ENCODE assay signal across 8 cellular contexts in the genomic region with DNA sequence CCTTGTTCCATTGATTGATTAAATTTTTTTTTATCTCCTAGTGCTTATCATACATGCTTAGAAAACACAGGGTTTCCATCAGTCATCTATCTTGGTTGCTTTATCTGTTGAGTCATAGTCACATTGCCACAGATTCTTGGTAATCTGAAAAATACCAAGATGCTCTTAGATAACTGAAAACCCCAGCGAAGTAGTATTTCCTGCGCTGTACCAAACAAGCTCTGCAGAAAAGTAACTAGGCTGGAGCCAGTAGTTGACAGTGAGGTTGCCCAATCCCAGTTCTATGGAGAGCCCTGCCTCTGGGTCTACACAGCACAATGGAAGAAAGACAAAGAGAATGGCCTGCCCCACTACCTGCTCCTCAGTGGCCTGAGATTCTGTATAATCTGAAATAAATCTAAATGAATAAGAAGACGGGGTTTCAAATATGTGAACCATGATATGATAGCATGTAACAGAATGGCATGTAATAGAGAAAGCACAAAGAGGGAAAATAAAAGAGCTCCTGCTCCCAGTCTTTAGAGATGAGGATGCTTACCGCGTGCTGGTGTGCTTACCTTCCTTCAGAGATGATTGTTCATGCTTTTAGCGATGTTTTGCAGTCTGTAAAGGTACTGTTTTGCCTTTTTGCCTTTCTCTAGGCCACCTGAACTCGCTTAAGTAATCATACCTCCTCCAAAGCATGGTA. TPM values are rescaled to one million over a fixed set of nuclear protein-coding genes. Genes with fewer than 3 reads are reported as not detected.
DNase-seq lines count a peak whose midpoint lies in the region; ATAC-seq, FAIRE-seq and TF ChIP-seq lines count a peak whose summit lies in the region.

No MANE protein-coding gene starts in this region.

- H3K27ac ChIP-seq in heart left ventricle (peak overlapping the region in 5 of 12 donors; percentile 14 to 67 (median 51)), K562 (ENCODE audit: extremely low read depth, low read depth, low read length) (peak overlapping the region; percentile 63), HepG2 (ENCODE audit: extremely low read length, insufficient read depth, low read length) (peak overlapping the region; percentile 33), transverse colon (peak overlapping the region; percentile 39 to 46 (median 44))

- no TSS peak for BruUV-seq in K562 (replicated peaks; lab: Mats Ljungman, UMichigan)
- no TSS peak for BruUV-seq in HepG2 (replicated peaks; lab: Mats Ljungman, UMichigan)

- H3K4me2 ChIP-seq in K562 (ENCODE audit: insufficient read depth, low read length) (peak overlapping the region; percentile 77), HepG2 (ENCODE audit: low read depth, low read length) (peak overlapping the region; percentile 97)

- H4K20me1 ChIP-seq in K562 (replicated peaks; ENCODE audit: control insufficient read depth, insufficient read depth, low read length) (no peaks in the 10 kb centered on the region), HepG2 (ENCODE audit: insufficient read depth, low read length) (no peaks in the 10 kb centered on the region)

- H3K79me2 ChIP-seq in K562 (ENCODE audit: control insufficient read depth, insufficient read depth, low read length) (no peaks in the 10 kb centered on the region), HepG2 (ENCODE audit: insufficient read depth, low read length) (no peaks in the 10 kb centered on the region)

- TF ChIP-seq EP300 in K562 (IDR thresholded peaks at IDR 0.05; ENCODE audit: low read length): peak; percentile 94
- no peak; a peak in 1 of 4 replicates for TF ChIP-seq EP300 in HepG2 (IDR thresholded peaks at IDR 0.05; ENCODE audit: low read depth in 2 of 2, low read length in 2 of 2)
- no peak for TF ChIP-seq EP300 in HepG2 (CRISPR knock-in tag; IDR thresholded peaks at IDR 0.05; ENCODE audit: borderline replicate concordance)
- TF ChIP-seq EP300 in transverse colon (IDR thresholded peaks at IDR 0.05; ENCODE audit: low read depth): no peak

- FAIRE-seq in K562 (lab: Jason Lieb, UNC) (peak; percentile 66), HepG2 (lab: Jason Lieb, UNC) (no peak)

- TF ChIP-seq CTCF in heart left ventricle (IDR thresholded peaks at IDR 0.05) (no peak), K562 (IDR thresholded peaks at IDR 0.05 in 2 of 3, conservative IDR thresholded peaks at IDR 0.05 in 1 of 3; ENCODE audit: insufficient read depth in 2 of 3, low read depth in 1 of 3, low read length in 3 of 3) (no peak), HepG2 (CRISPR knock-in tag; IDR thresholded peaks at IDR 0.05) (no peak), transverse colon (IDR thresholded peaks at IDR 0.05) (no peak)

- ATAC-seq in heart left ventricle: peak in 2 of 4 donors; percentile 10 to 25
- ATAC-seq in K562: peak; percentile 69
- ATAC-seq in HepG2: peak; percentile 72
- no peak for ATAC-seq in HG02884 (IDR thresholded peaks at IDR 0.05; ENCODE audit: unreplicated experiment)

- TF ChIP-seq RAD21 in K562 (CRISPR knock-in tag; conservative IDR thresholded peaks at IDR 0.05 in 1 of 2, IDR thresholded peaks at IDR 0.05 in 1 of 2) (no peak), HepG2 (CRISPR knock-in tag; IDR thresholded peaks at IDR 0.05) (no peak)

- no peaks in the 10 kb centered on the region for H3K27me3 ChIP-seq in heart left ventricle
- no peaks in the 10 kb centered on the region for H3K27me3 ChIP-seq in K562 (ENCODE audit: control insufficient read depth in 2 of 2, insufficient read depth in 2 of 2, low read length in 2 of 2)
- no peaks in the 10 kb centered on the region for H3K27me3 ChIP-seq in HepG2 (ENCODE audit: control insufficient read depth in 1 of 2, insufficient read depth in 2 of 2, low read length in 2 of 2)
- no peaks in the 10 kb centered on the region for H3K27me3 ChIP-seq in transverse colon

- H3K4me3 ChIP-seq in heart left ventricle (peak overlapping the region in 7 of 12 donors; percentile 39 to 59 (median 50)), K562 (no peak overlapping the region), HepG2 (replicated peaks in 1 of 3; ENCODE audit: insufficient read depth in 1 of 3, low read depth in 2 of 3, low read length in 3 of 3) (peak overlapping the region in 2 of 3 experiments; percentile 17 to 63; a peak in 2 of 6 replicates), transverse colon (peak overlapping the region in 1 of 4 donors; percentile 15)

- H2AFZ ChIP-seq in K562 (ENCODE audit: low read depth, low read length) (peak overlapping the region; percentile 98), HepG2 (ENCODE audit: low read length) (peak overlapping the region; percentile 92)

- WGBS in heart left ventricle, 4 donors: 86 to 89% (median 86%) methylated on average over 7 of the region's 7 CpGs
- WGBS in K562 (ENCODE audit: insufficient coverage, low coverage, missing lambda C conversion rate): 15% methylated on average over 7 of the region's 7 CpGs
- 41% methylated on average over 7 of the region's 7 CpGs for WGBS in HepG2 (ENCODE audit: low lambda C conversion rate)
- 75 to 79% methylated on average over 7 of the region's 7 CpGs for WGBS in transverse colon (ENCODE audit: low coverage in 1 of 2), 2 donors

- DNase-seq in heart left ventricle (no peak), cardiac septum (ENCODE audit: low spot score) (no peak), K562 (ENCODE audit: extremely low read depth in 1 of 4, low spot score in 3 of 4) (peak; percentile 15 to 64 (median 28)), HepG2 (ENCODE audit: low spot score) (peak; percentile 25), transverse colon (no peak), putamen (ENCODE audit: low spot score) (no peak)
- DNase-seq in central memory CD4-positive, alpha-beta T cell: no peak

- POLR2A ChIA-PET in K562 (lab: Yijun Ruan, JAX): interaction anchor here (0.9 kb wide), 1 partner anchor 9 kb away, joined by 3 read pairs; no protein-coding TSS in a partner anchor
- POLR2A ChIA-PET in HepG2 (lab: Yijun Ruan, JAX): no interaction called here

- H3K9ac ChIP-seq in K562 (ENCODE audit: insufficient read depth in 1 of 2, low read depth in 2 of 2, low read length in 2 of 2) (peak overlapping the region in 1 of 2 experiments; percentile 47; a peak in 3 of 4 replicates), HepG2 (ENCODE audit: insufficient read depth, low read depth, low read length) (no peak overlapping the region)

- H3K9me3 ChIP-seq in heart left ventricle (no peaks in the 10 kb centered on the region), K562 (replicated peaks; ENCODE audit: control insufficient read depth, insufficient read depth, low read depth, low read length) (no peaks in the 10 kb centered on the region), HepG2 (ENCODE audit: low read length) (no peaks in the 10 kb centered on the region), transverse colon (no peaks in the 10 kb centered on the region)

- CTCF ChIA-PET in K562 (lab: Yijun Ruan, JAX; ENCODE audit: low intra/inter-chr PET ratio): no interaction called here
- CTCF ChIA-PET in HepG2 (lab: Yijun Ruan, JAX; ENCODE audit: low intra/inter-chr PET ratio, low total read pairs): no interaction called here

- in situ Hi-C loops in K562 (cut with MboI) (no loop called here), HepG2 (cut with HindIII; ENCODE audit: extremely low pct_ligation_motif_present, low pct_unique_long_range_greater_than_20kb) (no loop called here), transverse colon (cut with MboI; ENCODE audit: low pct_ligation_motif_present in 1 of 4, low pct_unique_long_range_greater_than_20kb in 1 of 4, low sequenced_read_pairs in 3 of 4) (no loop called here)

- H3K9me1 ChIP-seq in K562 (ENCODE audit: control insufficient read depth, insufficient read depth, low read length): no peaks in the 10 kb centered on the region

- H3K4me1 ChIP-seq in heart left ventricle (peaks cover 0 to 16% (median 5%) of the 10 kb centered on the region in 12 donors), K562 (replicated peaks in 1 of 2; ENCODE audit: control insufficient read depth in 2 of 2, insufficient read depth in 2 of 2, low read length in 2 of 2) (peaks cover 25 to 40% of the 10 kb centered on the region in 2 experiments), HepG2 (ENCODE audit: insufficient read depth, low read length) (peaks cover 31% of the 10 kb centered on the region), transverse colon (peaks cover 0 to 7% (median 0%) of the 10 kb centered on the region in 4 donors)

- TF ChIP-seq POLR2A in heart left ventricle (IDR thresholded peaks at IDR 0.05) (no peak), K562 (conservative IDR thresholded peaks at IDR 0.05) (no peak), HepG2 (IDR thresholded peaks at IDR 0.05; ENCODE audit: insufficient read depth in 1 of 2, low read depth in 2 of 2, low read length in 2 of 2) (no peak), transverse colon (IDR thresholded peaks at IDR 0.05) (no peak)

- no peaks in the 10 kb centered on the region for H3K36me3 ChIP-seq in heart left ventricle
- H3K36me3 ChIP-seq in K562 (ENCODE audit: control insufficient read depth, insufficient read depth, low read length): no peaks in the 10 kb centered on the region
- no peaks in the 10 kb centered on the region for H3K36me3 ChIP-seq in HepG2 (replicated peaks in 1 of 2; ENCODE audit: control insufficient read depth in 1 of 2, insufficient read depth in 2 of 2, low read length in 2 of 2)
- no peaks in the 10 kb centered on the region for H3K36me3 ChIP-seq in transverse colon

- intact Hi-C loops in heart left ventricle (cut with DNase I): loop anchor here in 1 of 10 donors (10.0 kb wide), 1 partner anchor 127 kb away; no protein-coding TSS in a partner anchor
- intact Hi-C loops in cardiac septum (cut with DNase I): loop anchor here (5.0 kb wide), 1 partner anchor 120 kb away; no protein-coding TSS in a partner anchor
- intact Hi-C loops in K562 (cut with micrococcal nuclease): loop anchor here (1.0 kb wide), 1 partner anchor 60 kb away; no protein-coding TSS in a partner anchor
- intact Hi-C loops in HepG2 (cut with micrococcal nuclease; ENCODE audit: unreplicated experiment): loop anchor here (2.0 to 10.0 kb wide), 2 partner anchors 55 to 127 kb away; a partner anchor contains a TSS
- intact Hi-C loops in transverse colon (cut with DNase I; ENCODE audit: low total_unique reads): no loop called here

RNA-seq across cellular contexts. Expression of a gene that starts 55.3 kb away (rescaled TPM):
- total RNA-seq in heart left ventricle: 10 to 100 TPM; 35.3 to 75.9 (median 56.9) TPM
- polyA plus RNA-seq in heart left ventricle: 10 to 100 TPM; 10.6 to 21.6 TPM
- 52.3 TPM for total RNA-seq in cardiac septum
- 50.9 and 149 TPM in 2 replicates for total RNA-seq in K562 (2011; cell fraction: chromatin; rRNA removed; ENCODE audit: low replicate concordance)
- 21.8 and 31.8 TPM in 2 replicates for total RNA-seq in K562 (2011; cell fraction: nucleolus; rRNA removed)
- total RNA-seq in K562 (2011; cell fraction: nucleoplasm; rRNA removed): 43.3 and 46.7 TPM in 2 replicates
- total RNA-seq in K562 (2014; rRNA removed): 21.2 and 21.4 TPM in 2 replicates
- total RNA-seq in K562 (2014; rRNA removed; fragmentation: Illumina TruSeq; extraction: Trizol): 24.1 and 27.3 TPM in 2 replicates
- total RNA-seq in K562 (2015; rRNA removed; fragmentation: Illumina TruSeq; extraction: Trizol): 29.9 and 32.6 TPM in 2 replicates
- total RNA-seq in K562 (2021): 17.1 and 23.1 TPM in 2 replicates
- polyA plus RNA-seq in K562 (2011; rRNA removed): 28.4 and 31.1 TPM in 2 replicates
- 15.8 and 20.2 TPM in 2 replicates for polyA plus RNA-seq in K562 (2011; cell fraction: cytosol; rRNA removed)
- polyA plus RNA-seq in K562 (2011; cell fraction: nucleus; rRNA removed): 45.9 and 58.3 TPM in 2 replicates
- 16.1 and 24.1 TPM in 2 replicates for polyA plus RNA-seq in K562 (2012)
- 22.1 and 26.8 TPM in 2 replicates for polyA plus RNA-seq in K562 (2014; fragmentation: Illumina TruSeq; extraction: Trizol)
- polyA plus RNA-seq in K562 (2014; fragmentation: Nextera tagmentation; extraction: Ambion mirVana): 1 to 10 TPM; 3.1 to 3.4 TPM
- polyA plus RNA-seq in K562 (2014; rRNA removed): 13.1 and 15.0 TPM in 2 replicates
- polyA minus RNA-seq in K562 (2011; rRNA and poly(A)+ RNA removed): 127 and 148 TPM in 2 replicates
- 23.8 and 34.2 TPM in 2 replicates for polyA minus RNA-seq in K562 (2011; cell fraction: cytosol; rRNA and poly(A)+ RNA removed)
- polyA minus RNA-seq in K562 (2011; cell fraction: nucleus; rRNA and poly(A)+ RNA removed): 42.3 and 86.1 TPM in 2 replicates
- total RNA-seq in HepG2 (2016; rRNA removed; fragmentation: Illumina TruSeq; extraction: Trizol): 23.0 and 24.3 TPM in 2 replicates
- total RNA-seq in HepG2 (2016; cell fraction: cytosol; rRNA removed; fragmentation: Illumina TruSeq; extraction: Trizol; ENCODE audit: low read depth): 4.9 and 6.3 TPM in 2 replicates
- 22.0 and 23.7 TPM in 2 replicates for total RNA-seq in HepG2 (2016; cell fraction: insoluble cytoplasmic fraction; rRNA removed; fragmentation: Illumina TruSeq; extraction: Trizol)
- 5.0 and 6.3 TPM in 2 replicates for total RNA-seq in HepG2 (2016; cell fraction: membrane; rRNA removed; fragmentation: Illumina TruSeq; extraction: Trizol)
- 35.9 and 37.8 TPM in 2 replicates for total RNA-seq in HepG2 (2016; cell fraction: nucleus; rRNA removed; fragmentation: Illumina TruSeq; extraction: Trizol)
- 17.2 and 19.2 TPM in 2 replicates for polyA plus RNA-seq in HepG2 (2011; rRNA removed)
- polyA plus RNA-seq in HepG2 (2011; cell fraction: cytosol; rRNA removed): 13.6 and 17.3 TPM in 2 replicates
- polyA plus RNA-seq in HepG2 (2011; cell fraction: nucleus; rRNA removed): 22.9 and 26.6 TPM in 2 replicates
- polyA plus RNA-seq in HepG2 (2012): 12.4 and 13.7 TPM in 2 replicates
- polyA plus RNA-seq in HepG2 (2016; cell fraction: cytosol; fragmentation: Illumina TruSeq; extraction: Trizol; ENCODE audit: low read depth): 0.24 and 0.32 TPM in 2 replicates
- 12.6 and 13.0 TPM in 2 replicates for polyA plus RNA-seq in HepG2 (2016; cell fraction: insoluble cytoplasmic fraction; fragmentation: Illumina TruSeq; extraction: Trizol; ENCODE audit: low read depth)
- 0.80 and 1.2 TPM in 2 replicates for polyA plus RNA-seq in HepG2 (2016; cell fraction: membrane; fragmentation: Illumina TruSeq; extraction: Trizol; ENCODE audit: low read depth)
- polyA plus RNA-seq in HepG2 (2016; cell fraction: nucleus; fragmentation: Illumina TruSeq; extraction: Trizol; ENCODE audit: insufficient read depth, low read depth): 21.9 and 25.9 TPM in 2 replicates
- polyA minus RNA-seq in HepG2 (2011; rRNA and poly(A)+ RNA removed; ENCODE audit: low replicate concordance): 24.7 and 32.1 TPM in 2 replicates
- polyA minus RNA-seq in HepG2 (2011; cell fraction: cytosol; rRNA and poly(A)+ RNA removed): 18.1 and 20.7 TPM in 2 replicates
- 83.3 and 91.0 TPM in 2 replicates for polyA minus RNA-seq in HepG2 (2011; cell fraction: nucleus; rRNA and poly(A)+ RNA removed)
- total RNA-seq in transverse colon: 10 to 100 TPM; 23.3 to 64.8 (median 49.6) TPM

Comparison
In these comparisons a context has a peak if more than half of its experiments do, and no peak if none do; other contexts are left out.
1. DNase-seq: peak in K562 (4 of 4) and HepG2 (single experiment); none in heart left ventricle (0 of 5), cardiac septum (single experiment), transverse colon (single experiment), central memory CD4-positive, alpha-beta T cell (single experiment) and putamen (single experiment).